ENCODE assay signal across 14 cellular contexts in genomic region chr13:38494445-38494844, GRCh38.
DNase-seq lines count a peak whose midpoint lies in the region; ATAC-seq and TF ChIP-seq lines count a peak whose summit lies in the region.
"Had no signal": no experiment of that assay in that cellular context is flagged by ENCODE, and none has a peak within 500 bp of the region (broad histone marks: within the 10 kb centered on the region; RNA-seq: fewer than 3 reads in every experiment).

No MANE protein-coding gene starts in this region.

- CTCF ChIA-PET in WTC11 (lab: Charles Lee), result no interaction called here

- H3K4me1 Mint-ChIP-seq in WTC11 (no peaks in the 10 kb centered on the region), glutamatergic neuron (ENCODE audit: low read depth, unreplicated experiment) (no peaks in the 10 kb centered on the region)
- H3K4me1 Mint-ChIP-seq: B cell, GM23338, IgD-negative memory B cell had no signal

- H3K27me3 Mint-ChIP-seq in WTC11 (ENCODE audit: low read depth) (no peaks in the 10 kb centered on the region; the same call in 1 of the 2 replicates), glutamatergic neuron (ENCODE audit: unreplicated experiment) (no peaks in the 10 kb centered on the region)
- H3K27me3 Mint-ChIP-seq: B cell had no signal

- H3K9me3 Mint-ChIP-seq in WTC11 (peaks cover 8% of the 10 kb centered on the region), glutamatergic neuron (ENCODE audit: unreplicated experiment) (no peaks in the 10 kb centered on the region)
- H3K9me3 Mint-ChIP-seq: CD8-positive, alpha-beta T cell; GM23338 had no signal

- peak; percentile 57; the same call in 1 of the 2 replicates for ATAC-seq in WTC11
- ATAC-seq in GM21381 (IDR thresholded peaks at IDR 0.05; ENCODE audit: unreplicated experiment), result no peak
- ATAC-seq in HG03439 (IDR thresholded peaks at IDR 0.05; ENCODE audit: unreplicated experiment), result no peak
- ATAC-seq: CD8-positive, alpha-beta T cell; GM23338; HepG2 had no signal

- no peak overlapping the region for H3K4me3 Mint-ChIP-seq in WTC11
- H3K4me3 Mint-ChIP-seq in glutamatergic neuron (ENCODE audit: unreplicated experiment), result no peak overlapping the region
- H3K4me3 Mint-ChIP-seq: B cell; CD8-positive, alpha-beta T cell; GM23338; IgD-negative memory B cell had no signal

- no peak for TF ChIP-seq CTCF in WTC11 (IDR thresholded peaks at IDR 0.05)
- TF ChIP-seq CTCF in glutamatergic neuron (IDR thresholded peaks at IDR 0.05; ENCODE audit: partially characterized antibody, unreplicated experiment), result no peak

- POLR2A ChIA-PET in WTC11 (lab: Charles Lee), result no interaction called here

- H3K36me3 Mint-ChIP-seq in WTC11 (no peaks in the 10 kb centered on the region), glutamatergic neuron (ENCODE audit: unreplicated experiment) (no peaks in the 10 kb centered on the region)
- H3K36me3 Mint-ChIP-seq: CD8-positive, alpha-beta T cell; IgD-negative memory B cell had no signal

- no peak overlapping the region for H3K27ac Mint-ChIP-seq in WTC11
- no peak overlapping the region for H3K27ac Mint-ChIP-seq in glutamatergic neuron (ENCODE audit: unreplicated experiment)
- H3K27ac Mint-ChIP-seq: B cell; CD8-positive, alpha-beta T cell; GM23338; IgD-negative memory B cell had no signal

- DNase-seq in NCI-H1092 treated with DMSO at 0.1 percent for 48 hours (lab: John Stamatoyannopoulos, UW) (peak; percentile 0), NCI-H1092 (lab: John Stamatoyannopoulos, UW) (no peak), NCI-H524 (lab: John Stamatoyannopoulos, UW) (peak; percentile 35 to 64), WTC11 (ENCODE audit: low spot score) (no peak), glutamatergic neuron (no peak)
- DNase-seq: Calu3; CD8-positive, alpha-beta T cell; H7 had no signal

TF ChIP-seq in WTC11, 78 proteins besides CTCF, POLR2A, EP300 and RAD21:
- TF ChIP-seq ZNF396 (CRISPR knock-in tag; IDR thresholded peaks at IDR 0.05; ENCODE audit: borderline replicate concordance), result no peak
- no peak for TF ChIP-seq MAX (CRISPR knock-in tag; IDR thresholded peaks at IDR 0.05)
- TF ChIP-seq MXD4 (CRISPR knock-in tag; IDR thresholded peaks at IDR 0.05; ENCODE audit: borderline replicate concordance), result no peak
- no peak for TF ChIP-seq SMAD3 (CRISPR knock-in tag; IDR thresholded peaks at IDR 0.05; ENCODE audit: borderline replicate concordance)
- TF ChIP-seq SP1 (CRISPR knock-in tag; conservative IDR thresholded peaks at IDR 0.05), result no peak
- TF ChIP-seq EMX1 (CRISPR knock-in tag; IDR thresholded peaks at IDR 0.05), result no peak
- TF ChIP-seq PRRX2 (CRISPR knock-in tag; IDR thresholded peaks at IDR 0.05), result no peak
- no peak for TF ChIP-seq USF2 (CRISPR knock-in tag; IDR thresholded peaks at IDR 0.05)
- TF ChIP-seq PRDM15 (CRISPR knock-in tag; IDR thresholded peaks at IDR 0.05), result no peak
- TF ChIP-seq GABPB1 (CRISPR knock-in tag; IDR thresholded peaks at IDR 0.05), result no peak
- TF ChIP-seq MLX (CRISPR knock-in tag; IDR thresholded peaks at IDR 0.05), result no peak
- no peak for TF ChIP-seq NFATC4 (CRISPR knock-in tag; IDR thresholded peaks at IDR 0.05)
- no peak for TF ChIP-seq ZNF219 (CRISPR knock-in tag; IDR thresholded peaks at IDR 0.05; ENCODE audit: borderline replicate concordance)

Comparison
In these comparisons a context has a peak if more than half of its experiments do, and no peak if none do; other contexts are left out.
1. DNase-seq: peak in NCI-H1092 treated with DMSO at 0.1 percent for 48 hours (single experiment) and NCI-H524 (2 of 2); none in NCI-H1092 (single experiment), WTC11 (single experiment) and glutamatergic neuron (single experiment).